Comparison of ENCODE assay signal across 16 cellular contexts in the genomic region with DNA sequence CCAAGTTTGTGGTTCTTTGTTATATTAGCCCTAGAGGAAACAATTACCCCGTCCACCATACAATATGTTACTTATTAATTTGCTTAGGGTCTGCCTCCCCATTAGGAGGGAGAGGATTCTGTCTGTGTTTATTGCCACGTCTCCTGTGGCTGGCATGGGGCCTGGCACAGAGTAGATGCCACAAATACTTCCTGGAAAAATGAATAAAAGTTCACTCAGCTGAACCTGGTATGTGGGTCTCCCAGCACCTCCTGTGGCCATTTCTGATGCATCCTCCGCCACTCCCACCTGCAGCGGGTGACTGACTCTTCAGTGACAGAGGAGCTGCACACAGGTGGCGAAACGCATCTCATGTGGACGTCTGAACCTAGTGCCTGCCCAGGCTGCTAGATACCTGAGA.
DNase-seq lines count a peak whose midpoint lies in the region; ATAC-seq and TF ChIP-seq lines count a peak whose summit lies in the region.
"Had no signal": no experiment of that assay in that cellular context is flagged by ENCODE, and none has a peak within 500 bp of the region (broad histone marks: within the 10 kb centered on the region; RNA-seq: fewer than 3 reads in every experiment).

No MANE protein-coding gene starts in this region.

- DNase-seq in glomerular visceral epithelial cell (ENCODE audit: extremely low spot score), result peak; percentile 14
- peak; percentile 68 for DNase-seq in left kidney (ENCODE audit: low read depth, low spot score)
- peak; percentile 42 for DNase-seq in stomach
- no peak for DNase-seq in NCI-H2081 treated with DMSO at 0.1 percent for 48 hours (lab: John Stamatoyannopoulos, UW)
- no peak for DNase-seq in cerebellum (ENCODE audit: low spot score)
- DNase-seq: ACHN; BE2C; C1 segment of cervical spinal cord; CD4-positive, CD25-positive, alpha-beta regulatory T cell; CD8-positive, alpha-beta memory T cell; COR-L47; GM23248; HCEC 1CT had no signal

- 52 to 76% (median 60%) methylated on average over 7 of the region's 7 CpGs for WGBS in stomach, 5 donors

- no peak for TF ChIP-seq EP300 in stomach (IDR thresholded peaks at IDR 0.05)

- TF ChIP-seq POLR2A in stomach (IDR thresholded peaks at IDR 0.05), result no peak

- ATAC-seq in HG03378 (IDR thresholded peaks at IDR 0.05; ENCODE audit: unreplicated experiment), result no peak
- ATAC-seq: HepG2 had no signal

- no peaks in the 10 kb centered on the region for H3K4me1 ChIP-seq in stomach
- H3K4me1 ChIP-seq: BE2C had no signal

- H3K27ac ChIP-seq in VCaP, result peak overlapping the region; percentile 1; the same call in 1 of the 2 replicates
- no peak overlapping the region for H3K27ac ChIP-seq in stomach
- H3K27ac ChIP-seq: GM23248 had no signal

- no peaks in the 10 kb centered on the region for H3K36me3 ChIP-seq in stomach
- H3K36me3 ChIP-seq: BE2C had no signal

- H3K27me3 ChIP-seq in stomach, result no peaks in the 10 kb centered on the region
- H3K27me3 ChIP-seq: BE2C had no signal

- TF ChIP-seq CTCF in VCaP (conservative IDR thresholded peaks at IDR 0.05) (no peak), stomach (IDR thresholded peaks at IDR 0.05) (no peak)

- H3K9me3 ChIP-seq in stomach, result no peaks in the 10 kb centered on the region
- H3K9me3 ChIP-seq: BE2C had no signal

- intact Hi-C loops in stomach (cut with DNase I; ENCODE audit: low total_unique reads), result no loop called here

- no peak overlapping the region for H3K4me3 ChIP-seq in stomach
- H3K4me3 ChIP-seq: GM23248 had no signal

Comparison
In these comparisons a context has a peak if more than half of its experiments do, and no peak if none do; other contexts are left out.
1. DNase-seq: peak in glomerular visceral epithelial cell (single experiment), left kidney (single experiment) and stomach (single experiment); none in NCI-H2081 treated with DMSO at 0.1 percent for 48 hours (single experiment) and cerebellum (single experiment).